Comparison of ENCODE assay signal across 5 cellular contexts in genomic region chr1:68770817-68771216, GRCh38.
"Had no signal": no experiment of that assay in that cellular context is flagged by ENCODE, and none has a peak within 500 bp of the region (broad histone marks: within the 10 kb centered on the region; RNA-seq: fewer than 3 reads in every experiment).

No MANE protein-coding gene starts in this region.

- H3K4me3 ChIP-seq: K562 had no signal

- ATAC-seq: HepG2, K562 had no signal

- DNase-seq: IMR-90, KBM-7 had no signal

- H3K27ac ChIP-seq: HL-60 had no signal
